Comparison of ENCODE assay signal across 17 cellular contexts in genomic region chr2:19336781-19337180, GRCh38. TPM values are rescaled to one million over a fixed set of nuclear protein-coding genes. Genes with fewer than 3 reads are reported as not detected.
"Had no signal": no experiment of that assay in that cellular context is flagged by ENCODE, and none has a peak within 500 bp of the region (broad histone marks: within the 10 kb centered on the region; RNA-seq: fewer than 3 reads in every experiment).

No MANE protein-coding gene starts in this region.

- DNase-seq: activated CD4-positive, alpha-beta T cell treated with anti-CD3 and anti-CD28 coated beads, Interleukin-2, amount 10 ng/mL, durations not matched to agents 24 days and 14 days; activated CD8-positive, alpha-beta T cell treated with anti-CD3 and anti-CD28 coated beads for 36 hours; activated naive CD4-positive, alpha-beta T cell treated with anti-CD3 and anti-CD28 coated beads for 36 hours; activated T-cell treated with anti-CD3 and anti-CD28 coated beads, Interleukin-2, amount 50 U/mL, for 24 hours; brain microvascular endothelial cell; cortex of kidney; effector CD4-positive, alpha-beta T cell; ovary; stimulated activated CD4-positive, alpha-beta T cell treated with anti-CD3 and anti-CD28 coated beads, Interleukin-12 subunit alpha, Interleukin-12 subunit beta, amount 100 ng/mL, for 4 hours; stimulated activated CD4-positive, alpha-beta T cell treated with anti-CD3 and anti-CD28 coated beads, Interleukin-1b, Interleukin-23, amount 100 ng/mL, for 48 hours; stimulated activated CD8-positive, alpha-beta memory T cell treated with anti-CD3 and anti-CD28 coated beads, Interleukin-4, amount 100 ng/mL, for 48 hours; stimulated activated naive CD4-positive, alpha-beta T cell treated with Interleukin-2 at 50 U/mL for 16 hours; trophoblast cell had no signal

- ATAC-seq: activated CD8-positive, alpha-beta T cell treated with anti-CD3 and anti-CD28 coated beads for 36 hours; gastroesophageal sphincter; naive thymus-derived CD8-positive, alpha-beta T cell had no signal

- H3K27ac ChIP-seq: brain microvascular endothelial cell, gastroesophageal sphincter, ovary, suprapubic skin, vagina had no signal

RNA-seq across cellular contexts. Expression of gene OSR1, which starts 21.6 kb away (rescaled TPM):
- total RNA-seq: activated CD4-positive, alpha-beta T cell treated with anti-CD3 and anti-CD28 coated beads, Interleukin-2, amount 10 ng/mL, durations not matched to agents 24 days and 14 days; activated CD8-positive, alpha-beta T cell treated with anti-CD3 and anti-CD28 coated beads for 36 hours; activated naive CD4-positive, alpha-beta T cell treated with anti-CD3 and anti-CD28 coated beads for 36 hours; naive thymus-derived CD8-positive, alpha-beta T cell had no signal
